ENCODE assay signal across 8 cellular contexts in the genomic region with DNA sequence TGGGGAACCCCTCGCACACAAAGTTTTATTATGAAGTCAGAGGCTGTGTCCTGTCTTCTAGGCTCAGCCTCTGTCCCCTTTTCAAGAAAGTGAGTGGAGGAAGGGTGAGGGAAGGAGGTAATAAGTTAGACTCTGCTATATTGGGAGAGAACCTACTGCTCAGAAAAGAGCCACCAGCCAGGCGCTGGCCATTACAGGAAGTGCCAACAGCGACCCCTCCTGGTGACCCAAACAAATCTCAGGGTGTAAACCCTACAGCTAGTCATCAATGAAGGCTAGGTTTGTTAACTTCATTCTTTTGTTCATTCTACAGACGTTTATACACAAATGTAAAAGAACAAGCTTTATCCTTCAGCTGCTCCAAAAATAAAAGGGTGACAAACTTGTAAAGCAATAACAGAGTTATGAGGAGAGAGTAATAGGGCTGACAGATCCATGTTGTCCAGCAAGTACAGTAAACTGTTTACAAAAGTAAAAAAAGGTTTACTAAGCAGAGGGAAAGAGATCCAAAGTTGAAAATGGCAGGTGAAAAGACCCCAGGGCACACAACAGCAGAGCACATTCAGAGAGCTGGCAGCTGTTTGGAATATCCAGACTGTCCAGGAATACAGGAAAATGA.
A peak's percentile ranks its signal among the peaks of the same experiment; 100 is the strongest.
DNase-seq lines count a peak whose midpoint lies in the region; ATAC-seq and TF ChIP-seq lines count a peak whose summit lies in the region.

No MANE protein-coding gene starts in this region.

- intact Hi-C loops in adrenal gland (cut with DNase I): no loop called here
- intact Hi-C loops in lower lobe of right lung (cut with DNase I): no loop called here
- intact Hi-C loops in gastrocnemius medialis (cut with DNase I; ENCODE audit: low total_unique reads): no loop called here

- no peak for TF ChIP-seq POLR2A in adrenal gland (IDR thresholded peaks at IDR 0.05)
- TF ChIP-seq POLR2A in gastrocnemius medialis (IDR thresholded peaks at IDR 0.05): no peak

- ATAC-seq in GM21381 (IDR thresholded peaks at IDR 0.05; ENCODE audit: unreplicated experiment) (peak; percentile 79), lower lobe of right lung (peak; percentile 56 to 61), HG03108 (IDR thresholded peaks at IDR 0.05; ENCODE audit: unreplicated experiment) (no peak), gastrocnemius medialis (no peak)

- H3K27me3 ChIP-seq in adrenal gland (peaks cover 7% of the 10 kb centered on the region), lower lobe of right lung (ENCODE audit: low read depth) (peaks cover 8% of the 10 kb centered on the region), gastrocnemius medialis (no peaks in the 10 kb centered on the region)

- WGBS in adrenal gland, 4 donors: 28 to 38% (median 29%) methylated on average over 4 of the region's 4 CpGs

- DNase-seq in NCI-H1105 (lab: John Stamatoyannopoulos, UW): peak; percentile 2
- peak in 6 of 7 donors; percentile 20 to 54 (median 48) for DNase-seq in adrenal gland
- no peak for DNase-seq in lower lobe of right lung
- DNase-seq in OCI-M2 (lab: John Stamatoyannopoulos, UW; ENCODE audit: unreplicated experiment): no peak
- no peak for DNase-seq in gastrocnemius medialis

- TF ChIP-seq CTCF in C4-2B (conservative IDR thresholded peaks at IDR 0.05) (peak; percentile 91), adrenal gland (IDR thresholded peaks at IDR 0.05) (peak; percentile 32 to 53 (median 44)), lower lobe of right lung (IDR thresholded peaks at IDR 0.05) (peak; percentile 57), gastrocnemius medialis (IDR thresholded peaks at IDR 0.05 in 4 of 5, conservative IDR thresholded peaks at IDR 0.05 in 1 of 5) (peak in 2 of 5 experiments; percentile 19 to 39)

- no peak overlapping the region for H3K4me3 ChIP-seq in adrenal gland
- no peak overlapping the region for H3K4me3 ChIP-seq in lower lobe of right lung
- no peak overlapping the region for H3K4me3 ChIP-seq in gastrocnemius medialis

- H3K27ac ChIP-seq in C4-2B: no peak overlapping the region
- no peak overlapping the region for H3K27ac ChIP-seq in adrenal gland
- H3K27ac ChIP-seq in lower lobe of right lung: no peak overlapping the region
- no peak overlapping the region for H3K27ac ChIP-seq in gastrocnemius medialis

- H3K36me3 ChIP-seq in adrenal gland (replicated peaks in 1 of 2) (no peaks in the 10 kb centered on the region), lower lobe of right lung (no peaks in the 10 kb centered on the region), gastrocnemius medialis (no peaks in the 10 kb centered on the region)

- no peaks in the 10 kb centered on the region for H3K4me1 ChIP-seq in adrenal gland (replicated peaks in 1 of 2)
- H3K4me1 ChIP-seq in lower lobe of right lung: no peaks in the 10 kb centered on the region
- H3K4me1 ChIP-seq in gastrocnemius medialis: no peaks in the 10 kb centered on the region

- in situ Hi-C loops in gastrocnemius medialis (cut with MboI; ENCODE audit: low sequenced_read_pairs in 4 of 4): no loop called here

- no peaks in the 10 kb centered on the region for H3K9me3 ChIP-seq in adrenal gland (replicated peaks in 1 of 3)
- H3K9me3 ChIP-seq in lower lobe of right lung: no peaks in the 10 kb centered on the region
- no peaks in the 10 kb centered on the region for H3K9me3 ChIP-seq in gastrocnemius medialis

Comparison
In these comparisons a context has a peak if more than half of its experiments do, and no peak if none do; other contexts are left out.
1. ATAC-seq: peak in GM21381 (single experiment) and lower lobe of right lung (2 of 2); none in HG03108 (single experiment) and gastrocnemius medialis (0 of 2).
2. DNase-seq: peak in NCI-H1105 (single experiment) and adrenal gland (6 of 7); none in lower lobe of right lung (single experiment), OCI-M2 (single experiment) and gastrocnemius medialis (0 of 2).